ENCODE assay signal across 1 cellular context in the genomic region with DNA sequence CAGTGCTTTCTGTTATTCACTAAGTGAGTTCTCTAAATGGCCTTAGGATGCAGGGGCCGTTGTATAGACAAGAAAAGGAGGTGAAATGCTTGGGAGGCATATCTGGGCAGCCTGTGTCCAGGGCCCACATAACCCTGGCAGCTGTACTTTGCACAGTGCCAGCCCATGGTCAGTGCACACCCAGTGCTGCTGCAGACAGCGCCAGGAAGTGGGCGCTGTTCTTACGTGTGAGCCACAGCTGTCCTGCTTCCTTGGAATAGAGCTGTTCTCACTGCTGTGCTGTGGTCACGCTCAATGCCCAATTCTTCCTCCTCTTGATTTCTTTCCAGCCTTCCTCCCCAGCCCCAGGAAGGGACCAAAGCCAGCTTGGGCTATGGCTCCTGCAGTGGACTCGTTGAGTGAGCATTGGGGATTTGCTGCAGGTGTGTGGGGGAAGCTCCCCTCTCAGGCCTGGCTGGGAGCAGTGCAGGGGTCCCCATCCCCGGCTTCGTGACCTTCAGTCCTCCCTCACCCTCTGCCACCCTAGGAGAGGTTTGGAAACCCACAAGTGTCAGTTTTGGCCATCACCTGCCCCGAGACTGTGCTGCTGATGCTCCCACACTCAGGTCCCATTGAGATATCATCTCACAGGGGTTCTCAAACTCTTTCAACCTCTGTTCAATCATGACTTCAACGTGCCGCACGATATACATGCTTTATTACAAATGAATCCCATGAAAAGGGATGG.
TF ChIP-seq lines count a peak whose summit lies in the region.

No MANE protein-coding gene starts in this region.

TF ChIP-seq in K562, 482 proteins besides CTCF, POLR2A, EP300 and RAD21 (continued from another document):
- TF ChIP-seq CTCFL (IDR thresholded peaks at IDR 0.05; ENCODE audit: borderline replicate concordance, insufficient read depth, low read depth, low read length, poor library complexity, severe bottlenecking) (no peak), ZMIZ1 (IDR thresholded peaks at IDR 0.05; ENCODE audit: low read depth in 2 of 2, low read length in 2 of 2) (no peak), STAG1 (CRISPR knock-in tag; IDR thresholded peaks at IDR 0.05; ENCODE audit: borderline replicate concordance) (no peak), USF1 (CRISPR knock-in tag; IDR thresholded peaks at IDR 0.05) (no peak), CEBPG (CRISPR knock-in tag; IDR thresholded peaks at IDR 0.05) (no peak), CEBPG (tag; conservative IDR thresholded peaks at IDR 0.05 in 1 of 2, IDR thresholded peaks at IDR 0.05 in 1 of 2) (no peak), ZFP36 (IDR thresholded peaks at IDR 0.05; ENCODE audit: low read depth, low read length, partially characterized antibody) (no peak), ZNF512 (tag; IDR thresholded peaks at IDR 0.05) (no peak), NR4A1 (CRISPR knock-in tag; IDR thresholded peaks at IDR 0.05) (no peak), NR4A1 (tag; IDR thresholded peaks at IDR 0.05) (no peak), ZNF449 (CRISPR knock-in tag; IDR thresholded peaks at IDR 0.05) (no peak), SREBF2 (CRISPR knock-in tag; IDR thresholded peaks at IDR 0.05) (no peak)
- TF ChIP-seq, protein P1, sequence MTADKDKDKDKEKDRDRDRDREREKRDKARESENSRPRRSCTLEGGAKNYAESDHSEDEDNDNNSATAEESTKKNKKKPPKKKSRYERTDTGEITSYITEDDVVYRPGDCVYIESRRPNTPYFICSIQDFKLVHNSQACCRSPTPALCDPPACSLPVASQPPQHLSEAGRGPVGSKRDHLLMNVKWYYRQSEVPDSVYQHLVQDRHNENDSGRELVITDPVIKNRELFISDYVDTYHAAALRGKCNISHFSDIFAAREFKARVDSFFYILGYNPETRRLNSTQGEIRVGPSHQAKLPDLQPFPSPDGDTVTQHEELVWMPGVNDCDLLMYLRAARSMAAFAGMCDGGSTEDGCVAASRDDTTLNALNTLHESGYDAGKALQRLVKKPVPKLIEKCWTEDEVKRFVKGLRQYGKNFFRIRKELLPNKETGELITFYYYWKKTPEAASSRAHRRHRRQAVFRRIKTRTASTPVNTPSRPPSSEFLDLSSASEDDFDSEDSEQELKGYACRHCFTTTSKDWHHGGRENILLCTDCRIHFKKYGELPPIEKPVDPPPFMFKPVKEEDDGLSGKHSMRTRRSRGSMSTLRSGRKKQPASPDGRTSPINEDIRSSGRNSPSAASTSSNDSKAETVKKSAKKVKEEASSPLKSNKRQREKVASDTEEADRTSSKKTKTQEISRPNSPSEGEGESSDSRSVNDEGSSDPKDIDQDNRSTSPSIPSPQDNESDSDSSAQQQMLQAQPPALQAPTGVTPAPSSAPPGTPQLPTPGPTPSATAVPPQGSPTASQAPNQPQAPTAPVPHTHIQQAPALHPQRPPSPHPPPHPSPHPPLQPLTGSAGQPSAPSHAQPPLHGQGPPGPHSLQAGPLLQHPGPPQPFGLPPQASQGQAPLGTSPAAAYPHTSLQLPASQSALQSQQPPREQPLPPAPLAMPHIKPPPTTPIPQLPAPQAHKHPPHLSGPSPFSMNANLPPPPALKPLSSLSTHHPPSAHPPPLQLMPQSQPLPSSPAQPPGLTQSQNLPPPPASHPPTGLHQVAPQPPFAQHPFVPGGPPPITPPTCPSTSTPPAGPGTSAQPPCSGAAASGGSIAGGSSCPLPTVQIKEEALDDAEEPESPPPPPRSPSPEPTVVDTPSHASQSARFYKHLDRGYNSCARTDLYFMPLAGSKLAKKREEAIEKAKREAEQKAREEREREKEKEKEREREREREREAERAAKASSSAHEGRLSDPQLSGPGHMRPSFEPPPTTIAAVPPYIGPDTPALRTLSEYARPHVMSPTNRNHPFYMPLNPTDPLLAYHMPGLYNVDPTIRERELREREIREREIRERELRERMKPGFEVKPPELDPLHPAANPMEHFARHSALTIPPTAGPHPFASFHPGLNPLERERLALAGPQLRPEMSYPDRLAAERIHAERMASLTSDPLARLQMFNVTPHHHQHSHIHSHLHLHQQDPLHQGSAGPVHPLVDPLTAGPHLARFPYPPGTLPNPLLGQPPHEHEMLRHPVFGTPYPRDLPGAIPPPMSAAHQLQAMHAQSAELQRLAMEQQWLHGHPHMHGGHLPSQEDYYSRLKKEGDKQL (CRISPR knock-in tag; IDR thresholded peaks at IDR 0.05; ENCODE audit: borderline replicate concordance) = no peak
- TF ChIP-seq, protein P2, sequence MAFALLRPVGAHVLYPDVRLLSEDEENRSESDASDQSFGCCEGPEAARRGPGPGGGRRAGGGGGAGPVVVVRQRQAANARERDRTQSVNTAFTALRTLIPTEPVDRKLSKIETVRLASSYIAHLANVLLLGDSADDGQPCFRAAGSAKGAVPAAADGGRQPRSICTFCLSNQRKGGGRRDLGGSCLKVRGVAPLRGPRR (CRISPR knock-in tag; IDR thresholded peaks at IDR 0.05) = no peak
- TF ChIP-seq, protein P3, sequence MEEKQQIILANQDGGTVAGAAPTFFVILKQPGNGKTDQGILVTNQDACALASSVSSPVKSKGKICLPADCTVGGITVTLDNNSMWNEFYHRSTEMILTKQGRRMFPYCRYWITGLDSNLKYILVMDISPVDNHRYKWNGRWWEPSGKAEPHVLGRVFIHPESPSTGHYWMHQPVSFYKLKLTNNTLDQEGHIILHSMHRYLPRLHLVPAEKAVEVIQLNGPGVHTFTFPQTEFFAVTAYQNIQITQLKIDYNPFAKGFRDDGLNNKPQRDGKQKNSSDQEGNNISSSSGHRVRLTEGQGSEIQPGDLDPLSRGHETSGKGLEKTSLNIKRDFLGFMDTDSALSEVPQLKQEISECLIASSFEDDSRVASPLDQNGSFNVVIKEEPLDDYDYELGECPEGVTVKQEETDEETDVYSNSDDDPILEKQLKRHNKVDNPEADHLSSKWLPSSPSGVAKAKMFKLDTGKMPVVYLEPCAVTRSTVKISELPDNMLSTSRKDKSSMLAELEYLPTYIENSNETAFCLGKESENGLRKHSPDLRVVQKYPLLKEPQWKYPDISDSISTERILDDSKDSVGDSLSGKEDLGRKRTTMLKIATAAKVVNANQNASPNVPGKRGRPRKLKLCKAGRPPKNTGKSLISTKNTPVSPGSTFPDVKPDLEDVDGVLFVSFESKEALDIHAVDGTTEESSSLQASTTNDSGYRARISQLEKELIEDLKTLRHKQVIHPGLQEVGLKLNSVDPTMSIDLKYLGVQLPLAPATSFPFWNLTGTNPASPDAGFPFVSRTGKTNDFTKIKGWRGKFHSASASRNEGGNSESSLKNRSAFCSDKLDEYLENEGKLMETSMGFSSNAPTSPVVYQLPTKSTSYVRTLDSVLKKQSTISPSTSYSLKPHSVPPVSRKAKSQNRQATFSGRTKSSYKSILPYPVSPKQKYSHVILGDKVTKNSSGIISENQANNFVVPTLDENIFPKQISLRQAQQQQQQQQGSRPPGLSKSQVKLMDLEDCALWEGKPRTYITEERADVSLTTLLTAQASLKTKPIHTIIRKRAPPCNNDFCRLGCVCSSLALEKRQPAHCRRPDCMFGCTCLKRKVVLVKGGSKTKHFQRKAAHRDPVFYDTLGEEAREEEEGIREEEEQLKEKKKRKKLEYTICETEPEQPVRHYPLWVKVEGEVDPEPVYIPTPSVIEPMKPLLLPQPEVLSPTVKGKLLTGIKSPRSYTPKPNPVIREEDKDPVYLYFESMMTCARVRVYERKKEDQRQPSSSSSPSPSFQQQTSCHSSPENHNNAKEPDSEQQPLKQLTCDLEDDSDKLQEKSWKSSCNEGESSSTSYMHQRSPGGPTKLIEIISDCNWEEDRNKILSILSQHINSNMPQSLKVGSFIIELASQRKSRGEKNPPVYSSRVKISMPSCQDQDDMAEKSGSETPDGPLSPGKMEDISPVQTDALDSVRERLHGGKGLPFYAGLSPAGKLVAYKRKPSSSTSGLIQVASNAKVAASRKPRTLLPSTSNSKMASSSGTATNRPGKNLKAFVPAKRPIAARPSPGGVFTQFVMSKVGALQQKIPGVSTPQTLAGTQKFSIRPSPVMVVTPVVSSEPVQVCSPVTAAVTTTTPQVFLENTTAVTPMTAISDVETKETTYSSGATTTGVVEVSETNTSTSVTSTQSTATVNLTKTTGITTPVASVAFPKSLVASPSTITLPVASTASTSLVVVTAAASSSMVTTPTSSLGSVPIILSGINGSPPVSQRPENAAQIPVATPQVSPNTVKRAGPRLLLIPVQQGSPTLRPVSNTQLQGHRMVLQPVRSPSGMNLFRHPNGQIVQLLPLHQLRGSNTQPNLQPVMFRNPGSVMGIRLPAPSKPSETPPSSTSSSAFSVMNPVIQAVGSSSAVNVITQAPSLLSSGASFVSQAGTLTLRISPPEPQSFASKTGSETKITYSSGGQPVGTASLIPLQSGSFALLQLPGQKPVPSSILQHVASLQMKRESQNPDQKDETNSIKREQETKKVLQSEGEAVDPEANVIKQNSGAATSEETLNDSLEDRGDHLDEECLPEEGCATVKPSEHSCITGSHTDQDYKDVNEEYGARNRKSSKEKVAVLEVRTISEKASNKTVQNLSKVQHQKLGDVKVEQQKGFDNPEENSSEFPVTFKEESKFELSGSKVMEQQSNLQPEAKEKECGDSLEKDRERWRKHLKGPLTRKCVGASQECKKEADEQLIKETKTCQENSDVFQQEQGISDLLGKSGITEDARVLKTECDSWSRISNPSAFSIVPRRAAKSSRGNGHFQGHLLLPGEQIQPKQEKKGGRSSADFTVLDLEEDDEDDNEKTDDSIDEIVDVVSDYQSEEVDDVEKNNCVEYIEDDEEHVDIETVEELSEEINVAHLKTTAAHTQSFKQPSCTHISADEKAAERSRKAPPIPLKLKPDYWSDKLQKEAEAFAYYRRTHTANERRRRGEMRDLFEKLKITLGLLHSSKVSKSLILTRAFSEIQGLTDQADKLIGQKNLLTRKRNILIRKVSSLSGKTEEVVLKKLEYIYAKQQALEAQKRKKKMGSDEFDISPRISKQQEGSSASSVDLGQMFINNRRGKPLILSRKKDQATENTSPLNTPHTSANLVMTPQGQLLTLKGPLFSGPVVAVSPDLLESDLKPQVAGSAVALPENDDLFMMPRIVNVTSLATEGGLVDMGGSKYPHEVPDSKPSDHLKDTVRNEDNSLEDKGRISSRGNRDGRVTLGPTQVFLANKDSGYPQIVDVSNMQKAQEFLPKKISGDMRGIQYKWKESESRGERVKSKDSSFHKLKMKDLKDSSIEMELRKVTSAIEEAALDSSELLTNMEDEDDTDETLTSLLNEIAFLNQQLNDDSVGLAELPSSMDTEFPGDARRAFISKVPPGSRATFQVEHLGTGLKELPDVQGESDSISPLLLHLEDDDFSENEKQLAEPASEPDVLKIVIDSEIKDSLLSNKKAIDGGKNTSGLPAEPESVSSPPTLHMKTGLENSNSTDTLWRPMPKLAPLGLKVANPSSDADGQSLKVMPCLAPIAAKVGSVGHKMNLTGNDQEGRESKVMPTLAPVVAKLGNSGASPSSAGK (IDR thresholded peaks at IDR 0.05) = no peak
TF ChIP-seq in K562: peak in this region for 0.
